ENCODE assay signal across 23 cellular contexts in the genomic region with DNA sequence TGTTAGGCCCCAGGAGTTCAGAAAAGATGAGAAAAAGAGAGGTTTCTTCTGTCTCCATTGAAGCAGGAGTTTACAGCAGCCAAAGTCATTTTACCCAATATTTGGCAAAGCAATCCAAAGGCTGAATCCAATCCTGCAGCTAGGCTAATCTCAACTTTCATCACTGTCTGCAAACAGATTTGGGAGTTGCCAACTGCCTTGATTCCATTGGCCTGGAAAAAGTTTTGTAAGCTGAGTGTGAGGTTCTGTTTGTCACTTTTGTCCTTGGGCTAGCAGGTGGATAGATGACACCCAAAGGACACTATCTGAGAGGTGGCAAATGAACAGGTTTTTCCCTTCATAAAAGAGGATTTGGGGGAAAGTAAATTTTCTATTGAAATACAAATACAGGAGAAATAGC. TPM values are rescaled to one million over a fixed set of nuclear protein-coding genes. Genes with fewer than 3 reads are reported as not detected.
DNase-seq lines count a peak whose midpoint lies in the region; ATAC-seq and TF ChIP-seq lines count a peak whose summit lies in the region.
"Had no signal": no experiment of that assay in that cellular context is flagged by ENCODE, and none has a peak within 500 bp of the region (broad histone marks: within the 10 kb centered on the region; RNA-seq: fewer than 3 reads in every experiment).

No MANE protein-coding gene starts in this region.

- H3K36me3 ChIP-seq in endodermal cell (ENCODE audit: control insufficient read depth, insufficient read depth, low read length) (no peaks in the 10 kb centered on the region), right lobe of liver (no peaks in the 10 kb centered on the region)
- H3K36me3 ChIP-seq: BE2C had no signal

- H3K9me3 Mint-ChIP-seq in activated naive CD4-positive, alpha-beta T cell treated with anti-CD3 and anti-CD28 coated beads, Interleukin-2, amount 50 U/mL, for 24 hours = no peaks in the 10 kb centered on the region
- no peaks in the 10 kb centered on the region for H3K9me3 Mint-ChIP-seq in endodermal cell

- H3K27ac Mint-ChIP-seq in activated naive CD4-positive, alpha-beta T cell treated with anti-CD3 and anti-CD28 coated beads, Interleukin-2, amount 50 U/mL, for 24 hours = peak overlapping the region; percentile 30
- no peak overlapping the region for H3K27ac Mint-ChIP-seq in endodermal cell
- H3K27ac Mint-ChIP-seq: CD8-positive, alpha-beta memory T cell; HFFc6 had no signal

- no peaks in the 10 kb centered on the region for H3K27me3 Mint-ChIP-seq in activated naive CD4-positive, alpha-beta T cell treated with anti-CD3 and anti-CD28 coated beads, Interleukin-2, amount 50 U/mL, for 24 hours
- H3K27me3 Mint-ChIP-seq in endodermal cell (ENCODE audit: insufficient read depth) = peaks cover 15% of the 10 kb centered on the region
- H3K27me3 Mint-ChIP-seq: CD4-positive, CD25-positive, alpha-beta regulatory T cell had no signal

- TF ChIP-seq CTCF in endodermal cell (conservative IDR thresholded peaks at IDR 0.05) = no peak
- TF ChIP-seq CTCF in right lobe of liver (IDR thresholded peaks at IDR 0.05) = no peak
- no peak for TF ChIP-seq CTCF in GM10266 (IDR thresholded peaks at IDR 0.05; ENCODE audit: control insufficient read depth, insufficient read depth, low read depth, missing control alignments)

- peak overlapping the region; percentile 10 for H3K4me3 ChIP-seq in endodermal cell (ENCODE audit: low read length)
- H3K4me3 ChIP-seq in right lobe of liver = no peak overlapping the region
- H3K4me3 ChIP-seq: GM23248 had no signal

- H3K9me3 ChIP-seq in endodermal cell (ENCODE audit: control insufficient read depth, low read length) (no peaks in the 10 kb centered on the region), right lobe of liver (no peaks in the 10 kb centered on the region)
- H3K9me3 ChIP-seq: BE2C had no signal

- H3K36me3 Mint-ChIP-seq in activated naive CD4-positive, alpha-beta T cell treated with anti-CD3 and anti-CD28 coated beads, Interleukin-2, amount 50 U/mL, for 24 hours = no peaks in the 10 kb centered on the region
- H3K36me3 Mint-ChIP-seq in endodermal cell (ENCODE audit: low read depth) = no peaks in the 10 kb centered on the region
- H3K36me3 Mint-ChIP-seq: CD4-positive, CD25-positive, alpha-beta regulatory T cell; CD8-positive, alpha-beta memory T cell had no signal

- H3K27ac ChIP-seq in endodermal cell (ENCODE audit: low read depth, low read length) (no peak overlapping the region), right lobe of liver (peak overlapping the region in 1 of 3 donors; percentile 54)
- H3K27ac ChIP-seq: GM23248, HL-60 had no signal

- H3K9ac ChIP-seq in endodermal cell (ENCODE audit: extremely low read depth, low read length, poor library complexity, severe bottlenecking) = no peak overlapping the region
- H3K9ac ChIP-seq: GM23248 had no signal

- no peak for DNase-seq in activated naive CD4-positive, alpha-beta T cell (lab: John Stamatoyannopoulos, UW)
- DNase-seq in endodermal cell = no peak
- DNase-seq in right lobe of liver = peak in 1 of 3 donors; percentile 55
- no peak for DNase-seq in kidney tubule cell (ENCODE audit: low spot score)
- no peak for DNase-seq in A172 (ENCODE audit: low spot score)
- no peak for DNase-seq in GM10266 (ENCODE audit: extremely low spot score)
- DNase-seq: 8988T; BE2C; C1 segment of cervical spinal cord; CD4-positive, CD25-positive, alpha-beta regulatory T cell; CD8-positive, alpha-beta memory T cell; COR-L47; DMS 273 treated with DMSO at 0.1 percent for 48 hours; DMS53; DND-41; EL; GM23248; HFFc6; IMR-90 had no signal

- peaks cover 11% of the 10 kb centered on the region for H3K4me1 ChIP-seq in endodermal cell (ENCODE audit: control insufficient read depth, insufficient read depth, low read length)
- H3K4me1 ChIP-seq in right lobe of liver = peaks cover 0 to 9% (median 3%) of the 10 kb centered on the region in 4 donors
- H3K4me1 ChIP-seq: BE2C had no signal

- peaks cover 19% of the 10 kb centered on the region for H3K27me3 ChIP-seq in endodermal cell (ENCODE audit: control insufficient read depth, insufficient read depth, low read length, poor library complexity, severe bottlenecking)
- no peaks in the 10 kb centered on the region for H3K27me3 ChIP-seq in right lobe of liver
- H3K27me3 ChIP-seq: BE2C had no signal

- H3K4me1 Mint-ChIP-seq in activated naive CD4-positive, alpha-beta T cell treated with anti-CD3 and anti-CD28 coated beads, Interleukin-2, amount 50 U/mL, for 24 hours = no peaks in the 10 kb centered on the region
- H3K4me1 Mint-ChIP-seq in endodermal cell = peaks cover 29% of the 10 kb centered on the region
- H3K4me1 Mint-ChIP-seq: CD4-positive, CD25-positive, alpha-beta regulatory T cell; CD8-positive, alpha-beta memory T cell had no signal

- no peak for TF ChIP-seq POLR2A in right lobe of liver (IDR thresholded peaks at IDR 0.05)

- no peak overlapping the region for H3K4me3 Mint-ChIP-seq in activated naive CD4-positive, alpha-beta T cell treated with anti-CD3 and anti-CD28 coated beads, Interleukin-2, amount 50 U/mL, for 24 hours
- no peak overlapping the region for H3K4me3 Mint-ChIP-seq in endodermal cell
- H3K4me3 Mint-ChIP-seq: CD4-positive, CD25-positive, alpha-beta regulatory T cell; CD8-positive, alpha-beta memory T cell; HFFc6 had no signal

- intact Hi-C loops in right lobe of liver (cut with DNase I) = no loop called here

- ATAC-seq in right lobe of liver = peak; percentile 84 to 95 (median 95)
- ATAC-seq: HCT116 had no signal

RNA-seq across cellular contexts. Expression of a gene that starts 56.6 kb away (rescaled TPM):
- 10 to 100 TPM; 17.3 to 20.1 TPM for total RNA-seq in endodermal cell
- 18.5 TPM for polyA plus RNA-seq in endodermal cell (2013, experiment 1 of 2)
- 16.6 TPM for polyA plus RNA-seq in endodermal cell (2013, experiment 2 of 2)
- total RNA-seq in right lobe of liver = 10 to 100 TPM; 14.3 to 29.1 (median 16.6) TPM
- total RNA-seq in A172 (2014; rRNA removed; shearing (Covaris generic)) = 0.10 and 0.14 TPM in 2 replicates
- total RNA-seq: G401 had no signal

Comparison
In these comparisons a context has a peak if more than half of its experiments do, and no peak if none do; other contexts are left out.
1. RNA of a gene that starts 56.6 kb away (total RNA-seq): 17.3 to 20.1 TPM in endodermal cell and 14.3 to 29.1 TPM in right lobe of liver; 0.10 to 0.14 TPM in A172; every median in the first group is over 10 times any median in the second.